17 cellular contexts compared by ENCODE assay signal in the genomic region with DNA sequence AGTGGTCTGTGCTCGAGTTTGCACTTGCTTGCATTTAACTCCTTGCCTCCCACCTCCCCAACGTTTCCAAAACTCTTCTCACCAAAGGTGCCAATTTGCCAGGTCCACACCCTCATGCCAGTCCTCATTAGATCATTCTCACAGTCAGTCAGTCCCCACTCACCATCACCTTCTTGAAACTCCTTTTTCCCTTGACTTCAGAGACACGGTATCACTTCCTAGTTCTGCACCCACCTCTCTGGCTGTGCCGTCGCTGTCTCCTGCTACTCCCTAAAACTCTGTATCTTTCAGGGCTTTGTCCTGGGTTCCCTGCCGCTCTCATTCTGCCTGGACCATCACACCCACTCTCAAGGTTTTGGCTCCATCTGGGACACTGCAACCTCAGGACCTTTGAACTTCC. TPM values are rescaled to one million over a fixed set of nuclear protein-coding genes. Genes with fewer than 3 reads are reported as not detected.
DNase-seq lines count a peak whose midpoint lies in the region; ATAC-seq, FAIRE-seq and TF ChIP-seq lines count a peak whose summit lies in the region.
"Had no signal": no experiment of that assay in that cellular context is flagged by ENCODE, and none has a peak within 500 bp of the region (broad histone marks: within the 10 kb centered on the region; RNA-seq: fewer than 3 reads in every experiment).

No MANE protein-coding gene starts in this region.

- dilution Hi-C loops in keratinocyte (cut with MboI; ENCODE audit: extremely low pct_ligation_motif_present, low sequenced_read_pairs): no loop called here

- H2AFZ ChIP-seq in keratinocyte (ENCODE audit: control insufficient read depth, low read length) (no peak overlapping the region), MM.1S (ENCODE audit: low read length) (no peak overlapping the region)

- H3K9me2 ChIP-seq in MM.1S (replicated peaks; ENCODE audit: insufficient read depth, low read length): no peaks in the 10 kb centered on the region

- DNase-seq in activated naive CD8-positive, alpha-beta T cell treated with anti-CD3 and anti-CD28 coated beads for 36 hours: no peak
- DNase-seq in SK-N-MC (ENCODE audit: low read depth, low spot score) (no peak), keratinocyte (ENCODE audit: low read depth, low spot score) (no peak), type B pancreatic cell (ENCODE audit: extremely low spot score, unreplicated experiment) (no peak), psoas muscle (no peak), right atrium auricular region (ENCODE audit: low spot score) (no peak), MM.1S (no peak)
- DNase-seq: activated CD4-positive, alpha-beta T cell treated with anti-CD3 and anti-CD28 coated beads, Interleukin-2, amount 50 U/mL, for 4 hours; activated CD8-positive, alpha-beta memory T cell treated with anti-CD3 and anti-CD28 coated beads, Interleukin-2, amount 50 U/mL, for 4 hours; right cardiac atrium; stimulated activated CD4-positive, alpha-beta T cell treated with anti-CD3 and anti-CD28 coated beads, Interleukin-12 subunit alpha, Interleukin-12 subunit beta, amount 100 ng/mL, for 4 hours; stimulated activated CD4-positive, alpha-beta T cell treated with anti-CD3 and anti-CD28 coated beads, Interleukin-4, amount 100 ng/mL, for 4 hours had no signal

- H3K9me3 Mint-ChIP-seq in activated naive CD8-positive, alpha-beta T cell (ENCODE audit: low read depth): no peaks in the 10 kb centered on the region
- no peaks in the 10 kb centered on the region for H3K9me3 Mint-ChIP-seq in activated naive CD8-positive, alpha-beta T cell treated with anti-CD3 and anti-CD28 coated beads for 36 hours
- H3K9me3 Mint-ChIP-seq in type B pancreatic cell: no peaks in the 10 kb centered on the region

- H3K4me3 Mint-ChIP-seq in activated naive CD8-positive, alpha-beta T cell: no peak overlapping the region
- H3K4me3 Mint-ChIP-seq in activated naive CD8-positive, alpha-beta T cell treated with anti-CD3 and anti-CD28 coated beads for 36 hours: no peak overlapping the region
- H3K4me3 Mint-ChIP-seq in type B pancreatic cell: peak overlapping the region; percentile 26

- H3K9ac ChIP-seq in SK-N-MC (ENCODE audit: insufficient read length) (no peak overlapping the region), keratinocyte (ENCODE audit: control insufficient read depth, extremely low read depth, insufficient read depth, low read length) (no peak overlapping the region), MM.1S (ENCODE audit: low read length) (no peak overlapping the region)
- H3K9ac ChIP-seq: KMS-11 had no signal

- WGBS in psoas muscle, 3 donors: 41 to 45% (median 44%) methylated on average over 6 of the region's 6 CpGs

- H3K4me3 ChIP-seq in SK-N-MC (no peak overlapping the region), keratinocyte (ENCODE audit: control insufficient read depth in 2 of 3, extremely low read depth in 1 of 3, insufficient read depth in 2 of 3, low read depth in 1 of 3, low read length in 3 of 3) (no peak overlapping the region), psoas muscle (no peak overlapping the region), right atrium auricular region (no peak overlapping the region), MM.1S (ENCODE audit: low read length) (no peak overlapping the region)

- no peak for ATAC-seq in psoas muscle

- H3K27me3 ChIP-seq in keratinocyte (ENCODE audit: control insufficient read depth, extremely low read depth, insufficient read depth, low read length) (peaks cover 21% of the 10 kb centered on the region), psoas muscle (ENCODE audit: insufficient read depth in 3 of 3, low read length in 2 of 3) (peaks cover 0 to 43% (median 14%) of the 10 kb centered on the region in 3 donors), right atrium auricular region (peaks cover 0 to 11% of the 10 kb centered on the region in 2 donors), MM.1S (replicated peaks; ENCODE audit: insufficient read depth, low read length) (peaks cover 59% of the 10 kb centered on the region)

- H3F3A ChIP-seq in MM.1S (ENCODE audit: insufficient read depth, low read length): no peaks in the 10 kb centered on the region

- no peaks in the 10 kb centered on the region for H3K9me3 ChIP-seq in SK-N-MC (ENCODE audit: low read depth, low read length)
- no peaks in the 10 kb centered on the region for H3K9me3 ChIP-seq in keratinocyte (ENCODE audit: control insufficient read depth, low read depth, low read length)
- no peaks in the 10 kb centered on the region for H3K9me3 ChIP-seq in psoas muscle
- no peaks in the 10 kb centered on the region for H3K9me3 ChIP-seq in right atrium auricular region
- H3K9me3 ChIP-seq in MM.1S (replicated peaks; ENCODE audit: insufficient read depth, low read length): no peaks in the 10 kb centered on the region

- peak; percentile 26 for FAIRE-seq in keratinocyte (lab: Jason Lieb, UNC)
- FAIRE-seq: colon, GM18507 had no signal

- H3K27ac Mint-ChIP-seq in activated naive CD8-positive, alpha-beta T cell: peak overlapping the region; percentile 13
- H3K27ac Mint-ChIP-seq in activated naive CD8-positive, alpha-beta T cell treated with anti-CD3 and anti-CD28 coated beads for 36 hours: no peak overlapping the region
- peak overlapping the region; percentile 39 for H3K27ac Mint-ChIP-seq in type B pancreatic cell

- H3K36me3 ChIP-seq in SK-N-MC (ENCODE audit: insufficient read depth, low read length) (peaks cover 12% of the 10 kb centered on the region; the same call in 1 of the 2 replicates), keratinocyte (ENCODE audit: control insufficient read depth in 2 of 2, extremely low read depth in 1 of 2, insufficient read depth in 2 of 2, low read length in 2 of 2) (no peaks in the 10 kb centered on the region), psoas muscle (ENCODE audit: insufficient read depth in 1 of 2, low read depth in 1 of 2) (no peaks in the 10 kb centered on the region), right atrium auricular region (no peaks in the 10 kb centered on the region), MM.1S (replicated peaks; ENCODE audit: insufficient read depth, low read length) (no peaks in the 10 kb centered on the region)

- peaks cover 22% of the 10 kb centered on the region for H3K27me3 Mint-ChIP-seq in activated naive CD8-positive, alpha-beta T cell
- H3K27me3 Mint-ChIP-seq in activated naive CD8-positive, alpha-beta T cell treated with anti-CD3 and anti-CD28 coated beads for 36 hours: peaks cover 37% of the 10 kb centered on the region
- peaks cover 5% of the 10 kb centered on the region for H3K27me3 Mint-ChIP-seq in type B pancreatic cell

- H3K79me2 ChIP-seq in keratinocyte (ENCODE audit: control insufficient read depth, insufficient read depth, low read length): no peaks in the 10 kb centered on the region
- H3K79me2 ChIP-seq in MM.1S (ENCODE audit: low read length): no peaks in the 10 kb centered on the region

- no peaks in the 10 kb centered on the region for H3K9me1 ChIP-seq in keratinocyte (ENCODE audit: control insufficient read depth, extremely low read depth, insufficient read depth, low read length)

- H3K4me2 ChIP-seq in keratinocyte (ENCODE audit: control insufficient read depth, extremely low read depth, insufficient read depth, low read depth, low read length) (no peak overlapping the region), MM.1S (ENCODE audit: low read depth, low read length) (no peak overlapping the region)
- H3K4me2 ChIP-seq: KMS-11 had no signal

- H4K20me1 ChIP-seq in keratinocyte (ENCODE audit: control insufficient read depth, extremely low read depth, insufficient read depth, low read length) (no peaks in the 10 kb centered on the region), MM.1S (ENCODE audit: insufficient read depth, low read length) (no peaks in the 10 kb centered on the region)

- intact Hi-C loops in psoas muscle (cut with DNase I): no loop called here

- TF ChIP-seq CTCF in keratinocyte (optimal IDR thresholded peaks at IDR 0.05 in 1 of 3, IDR thresholded peaks at IDR 0.05 in 1 of 3, conservative IDR thresholded peaks at IDR 0.05 in 1 of 3; ENCODE audit: extremely low read depth in 1 of 3, insufficient read depth in 2 of 3, low read length in 3 of 3): no peak
- no peak for TF ChIP-seq CTCF in type B pancreatic cell (conservative IDR thresholded peaks at IDR 0.05)
- no peak for TF ChIP-seq CTCF in psoas muscle (IDR thresholded peaks at IDR 0.05)
- no peak for TF ChIP-seq CTCF in right atrium auricular region (IDR thresholded peaks at IDR 0.05)
- TF ChIP-seq CTCF in MM.1S (IDR thresholded peaks at IDR 0.05; ENCODE audit: low read length): no peak

- H3K4me1 Mint-ChIP-seq in activated naive CD8-positive, alpha-beta T cell (ENCODE audit: low read depth): peaks cover 5% of the 10 kb centered on the region
- peaks cover 6% of the 10 kb centered on the region for H3K4me1 Mint-ChIP-seq in activated naive CD8-positive, alpha-beta T cell treated with anti-CD3 and anti-CD28 coated beads for 36 hours
- peaks cover 13% of the 10 kb centered on the region for H3K4me1 Mint-ChIP-seq in type B pancreatic cell (ENCODE audit: unreplicated experiment)

- H3K27ac ChIP-seq in SK-N-MC (peak overlapping the region; percentile 88), keratinocyte (ENCODE audit: control insufficient read depth, insufficient read depth, low read length) (no peak overlapping the region), psoas muscle (no peak overlapping the region), right atrium auricular region (no peak overlapping the region), MM.1S (ENCODE audit: low read length) (no peak overlapping the region)
- H3K27ac ChIP-seq: KMS-11 had no signal

- H3K4me1 ChIP-seq in keratinocyte (ENCODE audit: control insufficient read depth, extremely low read depth, insufficient read depth, low read length): peaks cover 8% of the 10 kb centered on the region
- H3K4me1 ChIP-seq in psoas muscle: no peaks in the 10 kb centered on the region
- peaks cover 0 to 19% of the 10 kb centered on the region in 2 donors for H3K4me1 ChIP-seq in right atrium auricular region
- no peaks in the 10 kb centered on the region for H3K4me1 ChIP-seq in MM.1S (ENCODE audit: low read length)

- no peaks in the 10 kb centered on the region for H3K36me3 Mint-ChIP-seq in activated naive CD8-positive, alpha-beta T cell
- H3K36me3 Mint-ChIP-seq in activated naive CD8-positive, alpha-beta T cell treated with anti-CD3 and anti-CD28 coated beads for 36 hours: no peaks in the 10 kb centered on the region
- H3K36me3 Mint-ChIP-seq in type B pancreatic cell: no peaks in the 10 kb centered on the region

RNA-seq across cellular contexts. Expression of a gene that starts 19.6 kb away (rescaled TPM):
- 1 to 10 TPM; 2.7 to 2.9 TPM for total RNA-seq in activated naive CD8-positive, alpha-beta T cell treated with anti-CD3 and anti-CD28 coated beads for 36 hours
- 5.3 to 25.2 TPM (median 7.5 TPM) in 3 replicates for polyA plus RNA-seq in keratinocyte
- polyA plus RNA-seq in keratinocyte (2011; ENCODE audit: low read depth): 31.7 TPM
- polyA plus RNA-seq in keratinocyte (2011; cell fraction: cytosol; rRNA removed): 10.9 and 21.8 TPM in 2 replicates
- 11.7 and 16.0 TPM in 2 replicates for polyA plus RNA-seq in keratinocyte (2011; cell fraction: nucleus; rRNA removed)
- polyA plus RNA-seq in keratinocyte (2012; ENCODE audit: low replicate concordance): 7.0 and 62.8 TPM in 2 replicates
- polyA minus RNA-seq in keratinocyte: 6.7 to 26.6 TPM (median 11.3 TPM) in 3 replicates
- 33.2 TPM for polyA minus RNA-seq in keratinocyte (2011; cell fraction: cytosol; rRNA and poly(A)+ RNA removed)
- polyA minus RNA-seq in keratinocyte (2011; cell fraction: nucleus; rRNA and poly(A)+ RNA removed): 17.7 and 26.5 TPM in 2 replicates
- total RNA-seq in type B pancreatic cell (ENCODE audit: low replicate concordance): 33.1 and 38.6 TPM in 2 replicates
- 1 to 10 TPM in 3 of 4 donors, under 1 TPM in 1; 0.48 to 5.1 (median 1.4) TPM for total RNA-seq in psoas muscle
- 1 to 10 TPM in 1 of 3 donors, under 1 TPM in 2; 0.88 to 1.0 (median 0.90) TPM for polyA plus RNA-seq in psoas muscle
- 1 to 10 TPM; 1.4 to 3.5 TPM for total RNA-seq in right atrium auricular region
- total RNA-seq: HT1080 had no signal
